ENCODE assay signal across 8 cellular contexts in the genomic region with DNA sequence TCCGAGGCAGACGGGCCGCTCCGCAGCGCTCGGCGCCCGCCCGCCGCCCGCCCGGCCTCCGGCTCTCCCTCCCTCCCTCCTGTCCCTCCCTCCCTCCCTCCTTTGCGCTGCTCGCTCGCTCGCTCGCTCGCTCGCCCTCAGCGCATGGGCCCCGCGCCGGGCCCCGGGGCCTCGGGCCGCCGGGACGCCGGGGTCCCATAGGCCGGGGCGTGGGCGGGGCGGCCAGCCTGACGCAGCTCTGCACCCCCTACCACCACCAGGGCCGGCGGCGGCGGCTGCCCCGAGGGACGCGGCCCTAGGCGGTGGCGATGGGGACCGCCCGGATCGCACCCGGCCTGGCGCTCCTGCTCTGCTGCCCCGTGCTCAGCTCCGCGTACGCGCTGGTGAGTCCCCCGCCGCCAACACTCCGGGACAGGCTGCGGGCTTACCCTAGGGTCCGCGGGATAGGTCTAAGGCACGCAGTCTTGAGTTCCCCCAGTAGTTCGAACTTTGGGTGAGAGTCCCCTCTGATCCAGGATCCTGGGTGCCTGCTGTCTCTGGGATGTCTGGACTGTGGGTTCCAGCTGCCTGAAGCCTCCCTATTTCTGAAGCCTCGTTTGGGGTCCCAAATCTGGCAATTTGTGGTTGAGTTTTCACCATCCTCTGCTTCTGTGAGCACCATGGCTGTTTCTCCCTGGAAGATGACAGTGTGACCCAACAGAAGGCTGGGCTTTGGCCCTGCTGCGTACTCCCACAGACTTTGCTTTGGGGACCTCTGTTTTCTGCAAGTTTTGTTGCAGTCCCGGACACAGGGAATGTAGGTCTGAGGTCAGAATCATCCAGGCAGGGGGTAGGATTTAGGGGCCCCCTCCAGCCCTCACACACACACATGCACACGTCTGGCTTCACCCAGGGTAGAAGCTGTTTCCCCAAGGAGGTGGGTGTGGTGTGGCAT. TPM values are rescaled to one million over a fixed set of nuclear protein-coding genes. Genes with fewer than 3 reads are reported as not detected.
DNase-seq lines count a peak whose midpoint lies in the region; ATAC-seq and TF ChIP-seq lines count a peak whose summit lies in the region.

No MANE protein-coding gene starts in this region.

- H3K4me3 ChIP-seq in HUES48 (ENCODE audit: low read depth, low read length) = peak overlapping the region; percentile 50

- no peak for ATAC-seq in HG03159 (IDR thresholded peaks at IDR 0.05; ENCODE audit: unreplicated experiment)

- no peaks in the 10 kb centered on the region for H3K36me3 Mint-ChIP-seq in mesothelial cell of epicardium

- H3K4me1 Mint-ChIP-seq in mesothelial cell of epicardium = peaks cover 44% of the 10 kb centered on the region

- DNase-seq in AG20443 (ENCODE audit: low spot score) = peak; percentile 76
- DNase-seq in ecto neural progenitor cell (ENCODE audit: low spot score) = peak; percentile 67
- DNase-seq in mesothelial cell of epicardium (ENCODE audit: low spot score in 2 of 2, unreplicated experiment in 2 of 2) = peak in 1 of 2 experiments; percentile 56
- DNase-seq in NOMO-1 treated with DMSO at 0.1 percent for 48 hours (lab: John Stamatoyannopoulos, UW; ENCODE audit: unreplicated experiment) = no peak
- no peak for DNase-seq in NCI-H2171 (lab: John Stamatoyannopoulos, UW)
- no peak for DNase-seq in central memory CD4-positive, alpha-beta T cell

- peaks cover 28% of the 10 kb centered on the region for H3K4me1 ChIP-seq in HUES48 (ENCODE audit: control insufficient read depth, insufficient read depth, low read length)

- H3K4me3 Mint-ChIP-seq in mesothelial cell of epicardium = peak overlapping the region; percentile 72

- no peaks in the 10 kb centered on the region for H3K9me3 Mint-ChIP-seq in mesothelial cell of epicardium

- H3K9me3 ChIP-seq in HUES48 (ENCODE audit: control insufficient read depth, insufficient read depth, low read length) = no peaks in the 10 kb centered on the region

- H3K27me3 Mint-ChIP-seq in mesothelial cell of epicardium (ENCODE audit: low read depth) = peaks cover 51% of the 10 kb centered on the region

- H3K27ac Mint-ChIP-seq in mesothelial cell of epicardium = peak overlapping the region; percentile 23

- no peak overlapping the region for H3K9ac ChIP-seq in HUES48 (ENCODE audit: low read depth, low read length)

- H3K27ac ChIP-seq in HUES48 (ENCODE audit: low read depth, low read length) = no peak overlapping the region

- TF ChIP-seq CTCF in mesothelial cell of epicardium (IDR thresholded peaks at IDR 0.05; ENCODE audit: unreplicated experiment) = no peak

- H3K36me3 ChIP-seq in HUES48 (ENCODE audit: control insufficient read depth, insufficient read depth, low read length) = no peaks in the 10 kb centered on the region

- H3K27me3 ChIP-seq in HUES48 (ENCODE audit: control insufficient read depth, insufficient read depth, low read length) = peaks cover 86% of the 10 kb centered on the region

RNA-seq across cellular contexts. Expression of a gene that starts 6.0 kb away (rescaled TPM):
- total RNA-seq in mesothelial cell of epicardium = 34.3 to 38.0 TPM (median 36.4 TPM) in 3 replicates

RNA-seq across cellular contexts. Expression of a gene that starts 20.3 kb away (rescaled TPM):
- total RNA-seq in mesothelial cell of epicardium = 5.2 to 6.8 TPM (median 5.3 TPM) in 3 replicates

Comparison
In these comparisons a context has a peak if more than half of its experiments do, and no peak if none do; other contexts are left out.
1. DNase-seq: peak in AG20443 (single experiment) and ecto neural progenitor cell (single experiment); none in NOMO-1 treated with DMSO at 0.1 percent for 48 hours (single experiment), NCI-H2171 (single experiment) and central memory CD4-positive, alpha-beta T cell (single experiment).